ENCODE assay signal across 11 cellular contexts in genomic region chr7:50339990-50340500, GRCh38. TPM values are rescaled to one million over a fixed set of nuclear protein-coding genes. Genes with fewer than 3 reads are reported as not detected.
DNase-seq lines count a peak whose midpoint lies in the region; ATAC-seq and TF ChIP-seq lines count a peak whose summit lies in the region.
"Had no signal": no experiment of that assay in that cellular context is flagged by ENCODE, and none has a peak within 500 bp of the region (broad histone marks: within the 10 kb centered on the region; RNA-seq: fewer than 3 reads in every experiment).

No MANE protein-coding gene starts in this region.

- peaks cover 32% of the 10 kb centered on the region for H3K4me1 Mint-ChIP-seq in activated T-cell treated with anti-CD3 and anti-CD28 coated beads, Interleukin-2, amount 50 U/mL, for 24 hours (ENCODE audit: low read depth)

- TF ChIP-seq CTCF in heart right ventricle (IDR thresholded peaks at IDR 0.05) (no peak), coronary artery (IDR thresholded peaks at IDR 0.05) (no peak)

- no peak overlapping the region for H3K4me3 Mint-ChIP-seq in activated T-cell treated with anti-CD3 and anti-CD28 coated beads, Interleukin-2, amount 50 U/mL, for 24 hours

- DNase-seq in NCI-H146 (lab: John Stamatoyannopoulos, UW): peak; percentile 49
- no peak for DNase-seq in NCI-H146 treated with DMSO at 0.1 percent for 48 hours (lab: John Stamatoyannopoulos, UW; ENCODE audit: unreplicated experiment)
- DNase-seq in HUDEP-2 (lab: John Stamatoyannopoulos, UW; ENCODE audit: unreplicated experiment in 76 of 76): peak in 74 of 76 experiments; percentile 24 to 93 (median 81)
- DNase-seq in activated T-cell treated with anti-CD3 and anti-CD28 coated beads, Interleukin-2, amount 50 U/mL, for 24 hours: peak; percentile 72
- peak; percentile 51 for DNase-seq in stimulated activated CD8-positive, alpha-beta memory T cell treated with anti-CD3 and anti-CD28 coated beads, Interleukin-4, amount 100 ng/mL, for 24 hours (ENCODE audit: low read depth)
- DNase-seq in heart right ventricle: no peak
- DNase-seq in coronary artery (ENCODE audit: low spot score): no peak
- DNase-seq in amygdala (lab: John Stamatoyannopoulos, UW): no peak
- DNase-seq: left cardiac atrium had no signal

- no peak overlapping the region for H3K27ac Mint-ChIP-seq in activated T-cell treated with anti-CD3 and anti-CD28 coated beads, Interleukin-2, amount 50 U/mL, for 24 hours

- H3K27ac ChIP-seq in heart right ventricle (peak overlapping the region in 1 of 10 donors; percentile 61), coronary artery (peak overlapping the region in 1 of 2 donors; percentile 11)

- peaks cover 0 to 31% (median 5%) of the 10 kb centered on the region in 7 donors for H3K27me3 ChIP-seq in heart right ventricle

- H3K36me3 Mint-ChIP-seq in activated T-cell treated with anti-CD3 and anti-CD28 coated beads, Interleukin-2, amount 50 U/mL, for 24 hours (ENCODE audit: low read depth): peaks cover 52% of the 10 kb centered on the region

- peaks cover 0 to 12% (median 0%) of the 10 kb centered on the region in 9 donors for H3K36me3 ChIP-seq in heart right ventricle

- intact Hi-C loops in heart right ventricle (cut with DNase I): loop anchor here in 1 of 10 donors (10.0 kb wide), 1 partner anchor 55 kb away; no protein-coding TSS in a partner anchor

- H3K9me3 ChIP-seq in heart right ventricle: no peaks in the 10 kb centered on the region

- no peak for ATAC-seq in heart right ventricle
- ATAC-seq: left cardiac atrium had no signal

- WGBS in heart right ventricle, 2 donors: 47 to 52% methylated on average over 7 of the region's 7 CpGs

- H3K4me3 ChIP-seq in heart right ventricle (no peak overlapping the region), coronary artery (no peak overlapping the region)

- no peaks in the 10 kb centered on the region for H3K9me3 Mint-ChIP-seq in activated T-cell treated with anti-CD3 and anti-CD28 coated beads, Interleukin-2, amount 50 U/mL, for 24 hours

- H3K4me1 ChIP-seq in heart right ventricle: peaks cover 0 to 81% (median 0%) of the 10 kb centered on the region in 9 donors

- no peaks in the 10 kb centered on the region for H3K27me3 Mint-ChIP-seq in activated T-cell treated with anti-CD3 and anti-CD28 coated beads, Interleukin-2, amount 50 U/mL, for 24 hours

RNA-seq across cellular contexts. Expression of gene IKZF1, which starts 35.5 kb away (rescaled TPM):
- total RNA-seq in heart right ventricle: 10 to 100 TPM in 1 of 10 donors, 1 to 10 TPM in 7, under 1 TPM in 2; 0.88 to 20.2 (median 1.9) TPM
- under 1 TPM; 0.46 to 0.51 TPM for polyA plus RNA-seq in heart right ventricle
- total RNA-seq: RPMI7951 had no signal
- polyA plus RNA-seq: AG04450 had no signal

Comparison
In these comparisons a context has a peak if more than half of its experiments do, and no peak if none do; other contexts are left out.
1. DNase-seq: peak in NCI-H146 (single experiment), HUDEP-2 (74 of 76), activated T-cell treated with anti-CD3 and anti-CD28 coated beads, Interleukin-2, amount 50 U/mL, for 24 hours (single experiment) and stimulated activated CD8-positive, alpha-beta memory T cell treated with anti-CD3 and anti-CD28 coated beads, Interleukin-4, amount 100 ng/mL, for 24 hours (single experiment); none in NCI-H146 treated with DMSO at 0.1 percent for 48 hours (single experiment), heart right ventricle (0 of 2), coronary artery (single experiment) and amygdala (0 of 56).